8 cellular contexts compared by ENCODE assay signal in the genomic region with DNA sequence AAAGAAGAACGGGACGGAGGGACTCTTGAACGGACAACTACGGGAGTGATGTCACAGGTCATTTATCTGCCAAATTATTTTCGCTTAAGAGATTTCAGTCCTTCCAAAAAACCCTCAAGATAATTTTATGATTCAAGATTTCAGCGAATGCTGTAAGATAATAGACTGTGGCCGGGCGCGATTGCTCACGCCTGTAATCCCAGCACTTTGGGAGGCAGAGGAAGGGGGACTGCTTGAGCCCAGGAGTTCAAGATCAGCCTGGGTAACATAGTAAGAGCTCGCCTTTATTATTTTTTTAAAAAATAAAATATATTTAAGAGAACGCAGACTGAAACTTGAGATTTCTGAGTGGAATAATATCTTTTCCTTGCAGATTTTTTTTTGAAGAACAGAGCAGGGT. TPM values are rescaled to one million over a fixed set of nuclear protein-coding genes. Genes with fewer than 3 reads are reported as not detected.
DNase-seq lines count a peak whose midpoint lies in the region; ATAC-seq and TF ChIP-seq lines count a peak whose summit lies in the region.

No MANE protein-coding gene starts in this region.

- DNase-seq in activated CD4-positive, alpha-beta T cell treated with anti-CD3 and anti-CD28 coated beads, Interleukin-2, amount 10 ng/mL, durations not matched to agents 7 days and 5 days, result no peak
- DNase-seq in activated CD4-positive, alpha-beta T cell treated with anti-CD3 and anti-CD28 coated beads for 4 hours, result no peak
- no peak for DNase-seq in activated naive CD4-positive, alpha-beta T cell treated with anti-CD3 and anti-CD28 coated beads, Interleukin-2, amount 50 U/mL, for 72 hours (ENCODE audit: low spot score in 2 of 2)
- no peak for DNase-seq in stomach
- no peak for DNase-seq in HEK293T (ENCODE audit: extremely low spot score)
- no peak for DNase-seq in NCI-H524 (lab: John Stamatoyannopoulos, UW)

- H3K9me3 ChIP-seq in iPS-18c (ENCODE audit: control insufficient read depth, insufficient read depth, low read length) (no peaks in the 10 kb centered on the region), stomach (no peaks in the 10 kb centered on the region)

- TF ChIP-seq POLR2A in stomach (IDR thresholded peaks at IDR 0.05), result no peak

- H3K4me1 Mint-ChIP-seq in activated CD4-positive, alpha-beta T cell treated with anti-CD3 and anti-CD28 coated beads, Interleukin-2, amount 10 ng/mL, durations not matched to agents 7 days and 5 days, result peaks cover 45% of the 10 kb centered on the region

- peak overlapping the region; percentile 81 for H3K4me3 ChIP-seq in iPS-18c (ENCODE audit: insufficient read depth, low read depth, low read length)
- peak overlapping the region; percentile 69 to 94 (median 87) for H3K4me3 ChIP-seq in stomach

- H3K36me3 Mint-ChIP-seq in activated CD4-positive, alpha-beta T cell treated with anti-CD3 and anti-CD28 coated beads, Interleukin-2, amount 10 ng/mL, durations not matched to agents 7 days and 5 days (ENCODE audit: low read depth), result peaks cover 4% of the 10 kb centered on the region
- peaks cover 11 to 24% of the 10 kb centered on the region in 2 donors for H3K36me3 Mint-ChIP-seq in activated naive CD4-positive, alpha-beta T cell treated with anti-CD3 and anti-CD28 coated beads, Interleukin-2, amount 50 U/mL, for 72 hours

- H3K4me1 ChIP-seq in stomach, result peaks cover 12 to 28% (median 20%) of the 10 kb centered on the region in 4 donors

- no peaks in the 10 kb centered on the region for H3K27me3 ChIP-seq in stomach

- ATAC-seq in HG03342 (IDR thresholded peaks at IDR 0.05; ENCODE audit: unreplicated experiment), result peak; percentile 4
- peak in 1 of 2 donors; percentile 9 for ATAC-seq in activated naive CD4-positive, alpha-beta T cell treated with anti-CD3 and anti-CD28 coated beads, Interleukin-2, amount 50 U/mL, for 72 hours

- TF ChIP-seq CTCF in stomach (IDR thresholded peaks at IDR 0.05), result no peak

- no peaks in the 10 kb centered on the region for H3K9me3 Mint-ChIP-seq in activated CD4-positive, alpha-beta T cell treated with anti-CD3 and anti-CD28 coated beads, Interleukin-2, amount 10 ng/mL, durations not matched to agents 7 days and 5 days
- no peaks in the 10 kb centered on the region for H3K9me3 Mint-ChIP-seq in activated naive CD4-positive, alpha-beta T cell treated with anti-CD3 and anti-CD28 coated beads, Interleukin-2, amount 50 U/mL, for 72 hours

- WGBS in stomach, 5 donors, result 3 to 14% (median 9%) methylated on average over 12 of the region's 12 CpGs

- CTCF ChIA-PET in activated CD4-positive, alpha-beta T cell treated with anti-CD3 and anti-CD28 coated beads, Interleukin-2, amount 10 ng/mL, durations not matched to agents 7 days and 5 days (lab: Charles Lee), result interaction anchor here (0.6 to 1.5 kb wide), 3 partner anchors 10 to 300 kb away, joined by 4 to 6 read pairs (median 6); no protein-coding TSS in a partner anchor
- CTCF ChIA-PET in HEK293T (lab: Yijun Ruan, JAX), result no interaction called here

- H3K27ac Mint-ChIP-seq in activated CD4-positive, alpha-beta T cell treated with anti-CD3 and anti-CD28 coated beads, Interleukin-2, amount 10 ng/mL, durations not matched to agents 7 days and 5 days, result peak overlapping the region; percentile 93
- H3K27ac Mint-ChIP-seq in activated naive CD4-positive, alpha-beta T cell treated with anti-CD3 and anti-CD28 coated beads, Interleukin-2, amount 50 U/mL, for 72 hours, result peak overlapping the region; percentile 83 to 86

- intact Hi-C loops in stomach (cut with DNase I; ENCODE audit: low total_unique reads), result no loop called here

- no peaks in the 10 kb centered on the region for H3K36me3 ChIP-seq in stomach

- POLR2A ChIA-PET in activated CD4-positive, alpha-beta T cell treated with anti-CD3 and anti-CD28 coated beads, Interleukin-2, amount 10 ng/mL, durations not matched to agents 7 days and 5 days (lab: Charles Lee), result interaction anchor here (1.8 kb wide), 1 partner anchor 16 kb away, joined by 6 read pairs; no protein-coding TSS in a partner anchor
- POLR2A ChIA-PET in HEK293T (lab: Yijun Ruan, JAX), result interaction anchor here (1.2 to 3.6 kb wide), 4 partner anchors 13 to 54 kb away, joined by 6 to 65 read pairs (median 13); a partner anchor contains a TSS

- H3K27me3 Mint-ChIP-seq in activated CD4-positive, alpha-beta T cell treated with anti-CD3 and anti-CD28 coated beads, Interleukin-2, amount 10 ng/mL, durations not matched to agents 7 days and 5 days, result no peaks in the 10 kb centered on the region

- TF ChIP-seq EP300 in stomach (IDR thresholded peaks at IDR 0.05), result no peak

- peak overlapping the region; percentile 80 for H3K4me3 Mint-ChIP-seq in activated CD4-positive, alpha-beta T cell treated with anti-CD3 and anti-CD28 coated beads, Interleukin-2, amount 10 ng/mL, durations not matched to agents 7 days and 5 days

- peak overlapping the region in 4 of 5 donors; percentile 84 to 91 (median 84) for H3K27ac ChIP-seq in stomach

TF ChIP-seq in HEK293T, 16 proteins besides CTCF, POLR2A, EP300 and RAD21:
- no peak for TF ChIP-seq NFRKB (IDR thresholded peaks at IDR 0.05)
- TF ChIP-seq, protein P1, sequence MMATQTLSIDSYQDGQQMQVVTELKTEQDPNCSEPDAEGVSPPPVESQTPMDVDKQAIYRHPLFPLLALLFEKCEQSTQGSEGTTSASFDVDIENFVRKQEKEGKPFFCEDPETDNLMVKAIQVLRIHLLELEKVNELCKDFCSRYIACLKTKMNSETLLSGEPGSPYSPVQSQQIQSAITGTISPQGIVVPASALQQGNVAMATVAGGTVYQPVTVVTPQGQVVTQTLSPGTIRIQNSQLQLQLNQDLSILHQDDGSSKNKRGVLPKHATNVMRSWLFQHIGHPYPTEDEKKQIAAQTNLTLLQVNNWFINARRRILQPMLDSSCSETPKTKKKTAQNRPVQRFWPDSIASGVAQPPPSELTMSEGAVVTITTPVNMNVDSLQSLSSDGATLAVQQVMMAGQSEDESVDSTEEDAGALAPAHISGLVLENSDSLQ (IDR thresholded peaks at IDR 0.05), result no peak
- no peak for TF ChIP-seq SUZ12 (IDR thresholded peaks at IDR 0.05)

RNA-seq across cellular contexts. Expression of a gene that starts 0.6 kb away (rescaled TPM):
- total RNA-seq in activated CD4-positive, alpha-beta T cell treated with anti-CD3 and anti-CD28 coated beads, Interleukin-2, amount 10 ng/mL, durations not matched to agents 7 days and 5 days, result 10 to 100 TPM; 10.8 to 11.5 TPM
- 10 to 100 TPM in 1 of 2 donors, 1 to 10 TPM in 1; 4.6 to 13.9 TPM for total RNA-seq in activated naive CD4-positive, alpha-beta T cell treated with anti-CD3 and anti-CD28 coated beads, Interleukin-2, amount 50 U/mL, for 72 hours
- total RNA-seq in stomach, result 10 to 100 TPM in 1 of 5 donors, 1 to 10 TPM in 3, not detected in 1; 4.7 to 21.0 (median 7.0) TPM
- polyA plus RNA-seq in stomach, result 10 to 100 TPM; 12.4 to 20.3 (median 13.9) TPM

RNA-seq across cellular contexts. Expression of a gene that starts 5.9 kb away (rescaled TPM):
- 10 to 100 TPM; 36.0 to 39.9 TPM for total RNA-seq in activated CD4-positive, alpha-beta T cell treated with anti-CD3 and anti-CD28 coated beads, Interleukin-2, amount 10 ng/mL, durations not matched to agents 7 days and 5 days
- total RNA-seq in activated naive CD4-positive, alpha-beta T cell treated with anti-CD3 and anti-CD28 coated beads, Interleukin-2, amount 50 U/mL, for 72 hours, result 10 to 100 TPM; 38.4 to 46.6 TPM
- total RNA-seq in stomach, result 10 to 100 TPM in 4 of 5 donors, 1 to 10 TPM in 1; 9.3 to 54.5 (median 37.7) TPM
- 10 to 100 TPM; 17.9 to 35.6 (median 22.7) TPM for polyA plus RNA-seq in stomach

RNA-seq across cellular contexts. Expression of a gene that starts 25.9 kb away (rescaled TPM):
- total RNA-seq in activated CD4-positive, alpha-beta T cell treated with anti-CD3 and anti-CD28 coated beads, Interleukin-2, amount 10 ng/mL, durations not matched to agents 7 days and 5 days, result 10 to 100 TPM; 25.7 to 27.4 TPM
- 10 to 100 TPM; 35.9 to 42.1 TPM for total RNA-seq in activated naive CD4-positive, alpha-beta T cell treated with anti-CD3 and anti-CD28 coated beads, Interleukin-2, amount 50 U/mL, for 72 hours
- 10 to 100 TPM in 4 of 5 donors, 1 to 10 TPM in 1; 3.5 to 63.3 (median 20.3) TPM for total RNA-seq in stomach
- polyA plus RNA-seq in stomach, result 1 to 10 TPM; 3.1 to 5.1 (median 3.2) TPM

RNA-seq across cellular contexts. Expression of a gene that starts 54.9 kb away (rescaled TPM):
- 100 to 1,000 TPM; 210 to 235 TPM for total RNA-seq in activated CD4-positive, alpha-beta T cell treated with anti-CD3 and anti-CD28 coated beads, Interleukin-2, amount 10 ng/mL, durations not matched to agents 7 days and 5 days
- total RNA-seq in activated naive CD4-positive, alpha-beta T cell treated with anti-CD3 and anti-CD28 coated beads, Interleukin-2, amount 50 U/mL, for 72 hours, result 100 to 1,000 TPM; 408 to 420 TPM
- 100 to 1,000 TPM in 2 of 5 donors, 10 to 100 TPM in 3; 40.8 to 153 (median 94.9) TPM for total RNA-seq in stomach
- polyA plus RNA-seq in stomach, result 100 to 1,000 TPM in 2 of 3 donors, 10 to 100 TPM in 1; 93.0 to 128 (median 123) TPM
